ENCODE assay signal across 9 cellular contexts in the genomic region with DNA sequence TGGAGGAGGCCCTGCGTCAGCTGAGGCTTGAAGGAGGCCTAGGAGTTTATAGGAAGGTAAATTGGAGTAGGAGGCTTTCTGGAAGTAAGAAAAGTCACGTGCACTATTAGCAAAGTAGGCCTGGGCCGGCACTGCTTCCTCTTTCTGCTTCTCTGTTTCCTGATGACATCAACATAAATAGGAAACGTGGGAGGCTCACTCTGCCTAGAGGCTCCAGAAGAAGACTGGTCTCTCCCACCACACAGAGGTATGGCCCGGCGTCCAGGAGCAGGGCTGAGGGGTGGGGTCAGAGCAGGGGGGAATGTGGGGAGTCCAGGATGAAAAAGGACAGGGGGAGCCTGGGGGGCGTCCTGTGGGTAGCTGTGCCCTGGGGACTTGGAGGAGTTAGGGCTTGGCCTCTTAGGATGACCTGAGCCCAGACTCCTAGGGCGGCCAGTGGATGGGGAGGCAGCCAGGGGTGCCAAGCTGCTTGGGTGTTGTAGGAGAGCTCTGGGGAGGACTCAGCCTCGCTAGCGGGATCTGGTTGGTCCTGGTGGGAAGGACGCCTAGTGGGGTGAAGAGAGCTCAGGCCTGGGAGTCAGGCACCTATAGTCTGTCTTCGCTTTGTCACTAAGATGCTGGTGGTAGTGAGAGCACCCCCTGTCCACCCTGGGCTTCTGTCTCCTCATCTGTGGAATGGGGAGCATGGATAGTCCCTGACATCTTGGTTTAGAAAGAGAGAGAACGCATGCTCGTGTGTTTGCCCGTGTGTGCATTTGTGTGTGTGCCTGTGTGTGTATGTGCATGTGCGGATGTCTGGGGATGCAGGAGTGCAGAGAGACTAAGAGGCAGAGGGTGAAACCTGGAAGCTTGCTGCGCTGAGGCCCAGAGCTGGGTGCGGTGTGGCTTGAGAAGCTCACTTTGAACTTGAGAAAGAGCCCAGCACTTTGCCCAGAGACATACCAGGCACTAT. TPM values are rescaled to one million over a fixed set of nuclear protein-coding genes. Genes with fewer than 3 reads are reported as not detected.
DNase-seq lines count a peak whose midpoint lies in the region; TF ChIP-seq lines count a peak whose summit lies in the region.
"Had no signal": no experiment of that assay in that cellular context is flagged by ENCODE, and none has a peak within 500 bp of the region (broad histone marks: within the 10 kb centered on the region; RNA-seq: fewer than 3 reads in every experiment).

A gene (plus strand): TSS at position 198 of the 952 bp plus-strand sequence. CDS start 8,580 bp downstream, outside the sequence.

- 70% methylated on average over 17 of the region's 18 CpGs for WGBS in esophagus muscularis mucosa

- H2AFZ ChIP-seq in parathyroid adenoma = no peak within 1 kb of the TSS

- no peak for TF ChIP-seq EP300 in esophagus muscularis mucosa (IDR thresholded peaks at IDR 0.05)

- peak within 1 kb of the TSS; percentile 10 for H3K4me2 ChIP-seq in parathyroid adenoma (ENCODE audit: low read length)

- H3K4me3 ChIP-seq in NB4 (ENCODE audit: low read depth, low read length) (peak within 1 kb of the TSS; percentile 28), esophagus muscularis mucosa (peak within 1 kb of the TSS; percentile 29 to 51 (median 34)), parathyroid adenoma (ENCODE audit: low read depth, low read length) (no peak within 1 kb of the TSS)

- H3K27ac ChIP-seq in esophagus muscularis mucosa (replicated peaks in 1 of 4) (peak within 1 kb of the TSS; percentile 21 to 65 (median 56)), parathyroid adenoma (no peak within 1 kb of the TSS)

- intact Hi-C loops in esophagus muscularis mucosa (cut with DNase I) = no loop called here

- H3K27me3 ChIP-seq in esophagus muscularis mucosa (peaks cover 0 to 9% (median 0%) of the 10 kb centered on the region in 4 donors), parathyroid adenoma (ENCODE audit: control insufficient read depth, insufficient read depth, low read length) (no peaks in the 10 kb centered on the region)

- TF ChIP-seq CTCF in GM13976 (IDR thresholded peaks at IDR 0.05; ENCODE audit: borderline replicate concordance, control extremely low read depth, extremely low read depth, insufficient read depth, missing control alignments) (no peak), NB4 (IDR thresholded peaks at IDR 0.05; ENCODE audit: low read depth, low read length) (no peak), esophagus muscularis mucosa (IDR thresholded peaks at IDR 0.05) (no peak), parathyroid adenoma (IDR thresholded peaks at IDR 0.05) (no peak)

- H3K79me2 ChIP-seq in parathyroid adenoma = no peaks in the 10 kb centered on the region

- H3K9me3 ChIP-seq in esophagus muscularis mucosa (peaks cover 0 to 4% (median 2%) of the 10 kb centered on the region in 4 donors), parathyroid adenoma (ENCODE audit: control insufficient read depth, low read length) (no peaks in the 10 kb centered on the region)

- in situ Hi-C loops in GM13976 (cut with MboI; ENCODE audit: low sequenced_read_pairs, unreplicated experiment) = no loop called here

- H3K4me1 ChIP-seq in esophagus muscularis mucosa (peaks cover 0 to 14% (median 4%) of the 10 kb centered on the region in 4 donors), parathyroid adenoma (no peaks in the 10 kb centered on the region)

- no peaks in the 10 kb centered on the region for H3K36me3 ChIP-seq in esophagus muscularis mucosa
- no peaks in the 10 kb centered on the region for H3K36me3 ChIP-seq in parathyroid adenoma (ENCODE audit: control insufficient read depth, insufficient read depth, low read length)

- TF ChIP-seq POLR2A in NB4 (IDR thresholded peaks at IDR 0.05; ENCODE audit: extremely low read depth, insufficient read length) = no peak
- TF ChIP-seq POLR2A in esophagus muscularis mucosa (IDR thresholded peaks at IDR 0.05; ENCODE audit: low read depth) = no peak

- no peak within 1 kb of the TSS for H3K9ac ChIP-seq in parathyroid adenoma

- DNase-seq in GM13976 (ENCODE audit: low spot score) (peak; percentile 54), NB4 (ENCODE audit: low read depth) (peak; percentile 84), esophagus muscularis mucosa (ENCODE audit: extremely low spot score) (no peak), DMS79 (lab: John Stamatoyannopoulos, UW) (no peak), DMS79 treated with DMSO at 0.1 percent for 48 hours (lab: John Stamatoyannopoulos, UW) (no peak), NCI-H345 treated with DMSO at 0.1 percent for 48 hours (lab: John Stamatoyannopoulos, UW; ENCODE audit: unreplicated experiment) (no peak), AG08395 (ENCODE audit: low spot score) (no peak)

RNA-seq across cellular contexts. Expression of the gene that starts here (rescaled TPM):
- 10 to 100 TPM in 1 of 4 donors, 1 to 10 TPM in 3; 4.6 to 19.4 (median 6.2) TPM for total RNA-seq in esophagus muscularis mucosa
- total RNA-seq: RPMI7951 had no signal

Comparison
In these comparisons a context has a peak if more than half of its experiments do, and no peak if none do; other contexts are left out.
1. DNase-seq: peak in GM13976 (single experiment) and NB4 (single experiment); none in esophagus muscularis mucosa (single experiment), DMS79 (single experiment), DMS79 treated with DMSO at 0.1 percent for 48 hours (single experiment), NCI-H345 treated with DMSO at 0.1 percent for 48 hours (single experiment) and AG08395 (single experiment).